8 cellular contexts compared by ENCODE assay signal in the genomic region with DNA sequence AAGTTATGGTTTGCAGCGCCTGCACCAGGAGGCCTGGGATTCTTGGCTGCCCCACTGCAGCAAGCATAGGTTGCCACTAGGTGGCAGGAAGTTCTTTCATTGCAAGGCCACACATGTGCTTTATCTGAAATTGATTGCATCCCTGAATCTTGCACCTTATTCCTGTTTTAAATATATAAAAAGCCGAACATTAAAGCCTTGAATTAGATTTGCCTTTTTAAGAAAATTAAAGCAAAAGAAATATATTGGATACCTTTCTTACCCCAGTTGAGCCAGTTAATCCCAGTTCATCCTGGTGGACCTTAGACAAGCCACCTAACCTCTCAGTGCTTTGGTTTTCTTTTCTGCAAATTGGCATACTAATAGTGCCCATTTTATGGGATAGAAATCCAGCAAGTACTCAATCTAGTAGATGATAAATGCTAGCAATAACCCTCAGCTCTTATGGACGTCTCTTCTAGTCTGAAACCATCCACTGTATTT. TPM values are rescaled to one million over a fixed set of nuclear protein-coding genes. Genes with fewer than 3 reads are reported as not detected.
DNase-seq lines count a peak whose midpoint lies in the region; ATAC-seq and TF ChIP-seq lines count a peak whose summit lies in the region.

No MANE protein-coding gene starts in this region.

- peaks cover 3% of the 10 kb centered on the region for H3K27me3 Mint-ChIP-seq in HFFc6 (ENCODE audit: insufficient read depth)
- H3K27me3 Mint-ChIP-seq in activated CD4-positive, alpha-beta T cell treated with anti-CD3 and anti-CD28 coated beads, Interleukin-2, amount 10 ng/mL, durations not matched to agents 24 days and 14 days = no peaks in the 10 kb centered on the region

- no peaks in the 10 kb centered on the region for H3K9me3 ChIP-seq in lower lobe of right lung

- intact Hi-C loops in activated CD4-positive, alpha-beta T cell treated with anti-CD3 and anti-CD28 coated beads, Interleukin-2, amount 10 ng/mL, durations not matched to agents 24 days and 14 days (cut with micrococcal nuclease) = loop anchor here (2.0 to 10.0 kb wide), 2 partner anchors 157 to 317 kb away; partner anchors contain the start of genes SHB and SLC25A51
- intact Hi-C loops in lower lobe of right lung (cut with DNase I) = no loop called here

- no peaks in the 10 kb centered on the region for H3K36me3 ChIP-seq in lower lobe of right lung

- H3K4me3 Mint-ChIP-seq in HFFc6 = peak overlapping the region; percentile 0; the same call in 1 of the 2 replicates
- no peak overlapping the region for H3K4me3 Mint-ChIP-seq in activated CD4-positive, alpha-beta T cell treated with anti-CD3 and anti-CD28 coated beads, Interleukin-2, amount 10 ng/mL, durations not matched to agents 24 days and 14 days

- no peak overlapping the region for H3K27ac ChIP-seq in lower lobe of right lung

- H3K36me3 Mint-ChIP-seq in HFFc6 (ENCODE audit: low read depth) = no peaks in the 10 kb centered on the region
- H3K36me3 Mint-ChIP-seq in activated CD4-positive, alpha-beta T cell treated with anti-CD3 and anti-CD28 coated beads, Interleukin-2, amount 10 ng/mL, durations not matched to agents 24 days and 14 days (ENCODE audit: low read depth) = no peaks in the 10 kb centered on the region

- peaks cover 17% of the 10 kb centered on the region for H3K4me1 Mint-ChIP-seq in HFFc6 (ENCODE audit: low read depth)
- H3K4me1 Mint-ChIP-seq in activated CD4-positive, alpha-beta T cell treated with anti-CD3 and anti-CD28 coated beads, Interleukin-2, amount 10 ng/mL, durations not matched to agents 24 days and 14 days = peaks cover 2% of the 10 kb centered on the region

- DNase-seq in GDM1 (lab: John Stamatoyannopoulos, UW) (peak; percentile 27), HFFc6 (peak; percentile 72), NCI-H2171 treated with DMSO at 0.1 percent for 48 hours (lab: John Stamatoyannopoulos, UW) (peak; percentile 40), dermis blood vessel endothelial cell (peak; percentile 80), lower lobe of right lung (no peak)
- DNase-seq in activated CD4-positive, alpha-beta T cell treated with anti-CD3 and anti-CD28 coated beads, Interleukin-2, amount 10 ng/mL, durations not matched to agents 24 days and 14 days = peak; percentile 88
- DNase-seq in stimulated activated CD8-positive, alpha-beta memory T cell treated with anti-CD3 and anti-CD28 coated beads, Interleukin-4, amount 100 ng/mL, for 1 hour (ENCODE audit: low read depth in 2 of 2, low spot score in 1 of 2) = peak; percentile 8 to 11

- TF ChIP-seq CTCF in HFFc6 (IDR thresholded peaks at IDR 0.05) = peak; percentile 96
- peak; percentile 94 for TF ChIP-seq CTCF in lower lobe of right lung (IDR thresholded peaks at IDR 0.05)

- H3K4me1 ChIP-seq in lower lobe of right lung = no peaks in the 10 kb centered on the region

- ATAC-seq in lower lobe of right lung (peak; percentile 72 to 91), HG03025 (IDR thresholded peaks at IDR 0.05; ENCODE audit: low FRiP score, unreplicated experiment) (no peak)

- H3K9me3 Mint-ChIP-seq in HFFc6 = no peaks in the 10 kb centered on the region
- H3K9me3 Mint-ChIP-seq in activated CD4-positive, alpha-beta T cell treated with anti-CD3 and anti-CD28 coated beads, Interleukin-2, amount 10 ng/mL, durations not matched to agents 24 days and 14 days = no peaks in the 10 kb centered on the region

- H3K27ac Mint-ChIP-seq in HFFc6 = peak overlapping the region; percentile 45
- no peak overlapping the region for H3K27ac Mint-ChIP-seq in activated CD4-positive, alpha-beta T cell treated with anti-CD3 and anti-CD28 coated beads, Interleukin-2, amount 10 ng/mL, durations not matched to agents 24 days and 14 days

- no peaks in the 10 kb centered on the region for H3K27me3 ChIP-seq in lower lobe of right lung (ENCODE audit: low read depth)

- no peak overlapping the region for H3K4me3 ChIP-seq in lower lobe of right lung

RNA-seq across cellular contexts. Expression of gene TRMT10B, which starts 6.3 kb away (rescaled TPM):
- total RNA-seq in HFFc6 (2021; fragmentation: NEBNext Ultra II Directional; extraction: Animal tissue kit (Norgen Biotek cat#: 25700)) = 1 to 10 TPM; 2.1 to 3.1 (median 2.6) TPM
- total RNA-seq in activated CD4-positive, alpha-beta T cell treated with anti-CD3 and anti-CD28 coated beads, Interleukin-2, amount 10 ng/mL, durations not matched to agents 24 days and 14 days = 12.4 and 13.2 TPM in 2 replicates
- total RNA-seq in dermis blood vessel endothelial cell = 2.0 and 2.8 TPM in 2 replicates
- 8.8 TPM for total RNA-seq in lower lobe of right lung

RNA-seq across cellular contexts. Expression of gene EXOSC3, which starts 37.6 kb away (rescaled TPM):
- total RNA-seq in HFFc6 (2021; fragmentation: NEBNext Ultra II Directional; extraction: Animal tissue kit (Norgen Biotek cat#: 25700)) = 10 to 100 TPM; 37.7 to 49.8 (median 41.9) TPM
- total RNA-seq in activated CD4-positive, alpha-beta T cell treated with anti-CD3 and anti-CD28 coated beads, Interleukin-2, amount 10 ng/mL, durations not matched to agents 24 days and 14 days = 104 and 109 TPM in 2 replicates
- total RNA-seq in dermis blood vessel endothelial cell (28.7 and 29.4 TPM in 2 replicates), lower lobe of right lung (34.6 TPM)

RNA-seq across cellular contexts. Expression of gene DCAF10, which starts 53.3 kb away (rescaled TPM):
- total RNA-seq in HFFc6 (2021; fragmentation: NEBNext Ultra II Directional; extraction: Animal tissue kit (Norgen Biotek cat#: 25700)) = 10 to 100 TPM; 18.3 to 26.5 (median 23.1) TPM
- total RNA-seq in activated CD4-positive, alpha-beta T cell treated with anti-CD3 and anti-CD28 coated beads, Interleukin-2, amount 10 ng/mL, durations not matched to agents 24 days and 14 days = 14.5 and 17.8 TPM in 2 replicates
- total RNA-seq in dermis blood vessel endothelial cell (22.8 and 51.7 TPM in 2 replicates), lower lobe of right lung (24.1 TPM)
